8 cellular contexts compared by ENCODE assay signal in genomic region chr19:1875646-1876493, GRCh38. TPM values are rescaled to one million over a fixed set of nuclear protein-coding genes. Genes with fewer than 3 reads are reported as not detected.
A peak's percentile ranks its signal among the peaks of the same experiment; 100 is the strongest.
DNase-seq lines count a peak whose midpoint lies in the region; ATAC-seq lines count a peak whose summit lies in the region.

No MANE protein-coding gene starts in this region.

- H3K4me1 ChIP-seq in CD4-positive, CD25-positive, alpha-beta regulatory T cell (ENCODE audit: control insufficient read depth, insufficient read depth, low read length, poor library complexity, severe bottlenecking) = peaks cover 47% of the 10 kb centered on the region
- H3K4me1 ChIP-seq in effector memory CD4-positive, alpha-beta T cell (ENCODE audit: control insufficient read depth, insufficient read depth, low read length, poor library complexity, severe bottlenecking) = peaks cover 36% of the 10 kb centered on the region
- peaks cover 20% of the 10 kb centered on the region for H3K4me1 ChIP-seq in mesenchymal stem cell (ENCODE audit: control insufficient read depth, insufficient read depth, low read depth, low read length)

- H3K27ac ChIP-seq in CD4-positive, CD25-positive, alpha-beta regulatory T cell (ENCODE audit: insufficient read depth, low read length, poor library complexity, severe bottlenecking) = peak overlapping the region; percentile 93
- H3K27ac ChIP-seq in effector memory CD4-positive, alpha-beta T cell (ENCODE audit: insufficient read depth, low read length, poor library complexity, severe bottlenecking) = peak overlapping the region; percentile 90
- H3K27ac ChIP-seq in mesenchymal stem cell (ENCODE audit: low read length, poor library complexity, severe bottlenecking) = peak overlapping the region; percentile 17

- peak overlapping the region; percentile 11 to 96 for H2BK12ac ChIP-seq in mesenchymal stem cell (ENCODE audit: low read length in 2 of 2)

- peaks cover 0 to 5% (median 0%) of the 10 kb centered on the region in 7 donors for H3K9me3 Mint-ChIP-seq in CD4-positive, CD25-positive, alpha-beta regulatory T cell

- peaks cover 5 to 51% (median 16%) of the 10 kb centered on the region in 4 donors for H3K4me1 Mint-ChIP-seq in CD4-positive, CD25-positive, alpha-beta regulatory T cell

- peak overlapping the region; percentile 95 for H4K91ac ChIP-seq in mesenchymal stem cell (ENCODE audit: low read length)

- H3K36me3 ChIP-seq in CD4-positive, CD25-positive, alpha-beta regulatory T cell (ENCODE audit: control insufficient read depth, insufficient read depth, low read length) = peaks cover under 1% of the 10 kb centered on the region
- H3K36me3 ChIP-seq in effector memory CD4-positive, alpha-beta T cell (ENCODE audit: control insufficient read depth, insufficient read depth, low read length) = peaks cover 22% of the 10 kb centered on the region
- H3K36me3 ChIP-seq in mesenchymal stem cell (ENCODE audit: control insufficient read depth in 1 of 2, insufficient read depth in 2 of 2, low read depth in 1 of 2, low read length in 2 of 2) = peaks cover 5 to 50% of the 10 kb centered on the region in 2 experiments

- DNase-seq in CD4-positive, CD25-positive, alpha-beta regulatory T cell = peak; percentile 82 to 94 (median 86)
- peak; percentile 59 for DNase-seq in NCI-H82 treated with DMSO at 0.1 percent for 48 hours (lab: John Stamatoyannopoulos, UW; ENCODE audit: unreplicated experiment)
- peak; percentile 69 to 72 for DNase-seq in activated CD8-positive, alpha-beta memory T cell treated with anti-CD3 and anti-CD28 coated beads for 4 hours (ENCODE audit: low read depth in 2 of 2)
- peak; percentile 78 to 82 (median 78) for DNase-seq in effector memory CD4-positive, alpha-beta T cell
- DNase-seq in mesenchymal stem cell = peak; percentile 94
- peak; percentile 73 for DNase-seq in stimulated activated CD8-positive, alpha-beta memory T cell treated with anti-CD3 and anti-CD28 coated beads, Interleukin-12 subunit alpha, Interleukin-12 subunit beta, amount 100 ng/mL, for 24 hours (ENCODE audit: extremely low read depth)

- under 1% methylated on average over 84 of the region's 87 CpGs for WGBS in mesenchymal stem cell

- peak overlapping the region in 1 of 2 experiments; percentile 100 for H3K23ac ChIP-seq in mesenchymal stem cell (ENCODE audit: low read length in 2 of 2)

- peak overlapping the region; percentile 29 for H2BK15ac ChIP-seq in mesenchymal stem cell (ENCODE audit: low read depth, poor library complexity, severe bottlenecking)

- H3K4me3 ChIP-seq in CD4-positive, CD25-positive, alpha-beta regulatory T cell (ENCODE audit: low read depth, low read length) = peak overlapping the region; percentile 91
- H3K4me3 ChIP-seq in effector memory CD4-positive, alpha-beta T cell (ENCODE audit: insufficient read depth, low read depth, low read length, poor library complexity, severe bottlenecking) = peak overlapping the region; percentile 81
- peak overlapping the region; percentile 75 to 98 for H3K4me3 ChIP-seq in mesenchymal stem cell (ENCODE audit: insufficient read depth in 1 of 2, low read depth in 1 of 2, low read length in 2 of 2)

- H3K4me3 Mint-ChIP-seq in CD4-positive, CD25-positive, alpha-beta regulatory T cell = peak overlapping the region; percentile 90 to 98 (median 96)

- no peaks in the 10 kb centered on the region for H3K9me3 ChIP-seq in CD4-positive, CD25-positive, alpha-beta regulatory T cell (ENCODE audit: control insufficient read depth in 2 of 2, low read length in 2 of 2)
- H3K9me3 ChIP-seq in effector memory CD4-positive, alpha-beta T cell (ENCODE audit: control insufficient read depth, low read length) = no peaks in the 10 kb centered on the region
- H3K9me3 ChIP-seq in mesenchymal stem cell (ENCODE audit: control insufficient read depth, low read length) = no peaks in the 10 kb centered on the region

- peaks cover 5% of the 10 kb centered on the region for H3K27me3 Mint-ChIP-seq in CD4-positive, CD25-positive, alpha-beta regulatory T cell

- H2BK5ac ChIP-seq in mesenchymal stem cell (ENCODE audit: low read depth, low read length, poor library complexity, severe bottlenecking) = peak overlapping the region; percentile 36

- H3K9ac ChIP-seq in mesenchymal stem cell (ENCODE audit: low read length) = peak overlapping the region; percentile 98

- ATAC-seq in CD4-positive, CD25-positive, alpha-beta regulatory T cell (ENCODE audit: low read depth in 2 of 2) = peak; percentile 93 to 95
- ATAC-seq in GM19438 (IDR thresholded peaks at IDR 0.05; ENCODE audit: low read depth, unreplicated experiment) (peak; percentile 76), HG03575 (IDR thresholded peaks at IDR 0.05; ENCODE audit: extremely low read depth, insufficient number of reproducible peaks, low FRiP score, unreplicated experiment) (peak; percentile 45)

- H3K27me3 ChIP-seq in CD4-positive, CD25-positive, alpha-beta regulatory T cell (ENCODE audit: control insufficient read depth, insufficient read depth, low read length) = no peaks in the 10 kb centered on the region
- no peaks in the 10 kb centered on the region for H3K27me3 ChIP-seq in effector memory CD4-positive, alpha-beta T cell (replicated peaks; ENCODE audit: control insufficient read depth, insufficient read depth, low read length, poor library complexity, severe bottlenecking)
- H3K27me3 ChIP-seq in mesenchymal stem cell (ENCODE audit: control insufficient read depth in 1 of 2, insufficient read depth in 1 of 2, low read length in 2 of 2) = no peaks in the 10 kb centered on the region

- peak overlapping the region; percentile 64 for H2BK120ac ChIP-seq in mesenchymal stem cell (ENCODE audit: low read depth, low read length)

- peak overlapping the region; percentile 81 for H2AK5ac ChIP-seq in mesenchymal stem cell (ENCODE audit: low read length, severe bottlenecking)

- H3K4ac ChIP-seq in mesenchymal stem cell (ENCODE audit: low read depth in 1 of 2, low read length in 2 of 2) = peak overlapping the region; percentile 90

- peak overlapping the region in 1 of 2 experiments; percentile 85 for H3K14ac ChIP-seq in mesenchymal stem cell (ENCODE audit: low read length in 2 of 2)

- H3K36me3 Mint-ChIP-seq in CD4-positive, CD25-positive, alpha-beta regulatory T cell = peaks cover 4% of the 10 kb centered on the region

- peak overlapping the region; percentile 94 for H3K4me2 ChIP-seq in mesenchymal stem cell (ENCODE audit: low read length, poor library complexity, severe bottlenecking)

- peak overlapping the region; percentile 81 to 87 for H3K18ac ChIP-seq in mesenchymal stem cell (ENCODE audit: low read depth in 1 of 2, low read length in 2 of 2)

- H3K79me1 ChIP-seq in mesenchymal stem cell (replicated peaks; ENCODE audit: low read length, poor library complexity, severe bottlenecking) = peaks cover 29% of the 10 kb centered on the region

- peak overlapping the region; percentile 99 for H4K8ac ChIP-seq in mesenchymal stem cell (ENCODE audit: low read length)

- H2AFZ ChIP-seq in mesenchymal stem cell (ENCODE audit: low read depth, low read length) = peak overlapping the region; percentile 78

- peak overlapping the region; percentile 97 to 99 (median 97) for H3K27ac Mint-ChIP-seq in CD4-positive, CD25-positive, alpha-beta regulatory T cell

RNA-seq across cellular contexts. Expression of gene ABHD17A, which starts 9.4 kb away (rescaled TPM):
- 148 TPM for total RNA-seq in CD4-positive, CD25-positive, alpha-beta regulatory T cell
- polyA plus RNA-seq in CD4-positive, CD25-positive, alpha-beta regulatory T cell = 100 to 1,000 TPM; 139 to 202 (median 159) TPM
- polyA plus RNA-seq in mesenchymal stem cell (2013, experiment 1 of 2) = 60.5 TPM
- polyA plus RNA-seq in mesenchymal stem cell (2013, experiment 2 of 2) = 60.5 TPM

RNA-seq across cellular contexts. Expression of gene KLF16, which starts 12.5 kb away (rescaled TPM):
- total RNA-seq in CD4-positive, CD25-positive, alpha-beta regulatory T cell = 40.6 TPM
- polyA plus RNA-seq in CD4-positive, CD25-positive, alpha-beta regulatory T cell = under 1 TPM; 0.28 to 0.86 (median 0.59) TPM
- 25.8 TPM for polyA plus RNA-seq in mesenchymal stem cell (2013, experiment 1 of 2)
- polyA plus RNA-seq in mesenchymal stem cell (2013, experiment 2 of 2) = 28.0 TPM

RNA-seq across cellular contexts. Expression of gene REXO1, which starts 27.6 kb away (rescaled TPM):
- total RNA-seq in CD4-positive, CD25-positive, alpha-beta regulatory T cell = 103 TPM
- 1 to 10 TPM; 2.5 to 5.5 (median 3.6) TPM for polyA plus RNA-seq in CD4-positive, CD25-positive, alpha-beta regulatory T cell
- polyA plus RNA-seq in mesenchymal stem cell (2013, experiment 1 of 2) = 16.0 TPM
- 14.2 TPM for polyA plus RNA-seq in mesenchymal stem cell (2013, experiment 2 of 2)

RNA-seq across cellular contexts. Expression of gene ADAT3, which starts 29.3 kb away (rescaled TPM):
- 6.9 TPM for total RNA-seq in CD4-positive, CD25-positive, alpha-beta regulatory T cell
- 1 to 10 TPM; 4.4 to 8.8 (median 6.0) TPM for polyA plus RNA-seq in CD4-positive, CD25-positive, alpha-beta regulatory T cell
- polyA plus RNA-seq in mesenchymal stem cell (2013, experiment 1 of 2) = 4.9 TPM
- 4.9 TPM for polyA plus RNA-seq in mesenchymal stem cell (2013, experiment 2 of 2)

RNA-seq across cellular contexts. Expression of gene SCAMP4, which starts 29.3 kb away (rescaled TPM):
- 20.8 TPM for total RNA-seq in CD4-positive, CD25-positive, alpha-beta regulatory T cell
- 10 to 100 TPM in 2 of 4 donors, 1 to 10 TPM in 2; 8.2 to 20.3 (median 10.0) TPM for polyA plus RNA-seq in CD4-positive, CD25-positive, alpha-beta regulatory T cell
- 66.6 TPM for polyA plus RNA-seq in mesenchymal stem cell (2013, experiment 1 of 2)
- 67.9 TPM for polyA plus RNA-seq in mesenchymal stem cell (2013, experiment 2 of 2)

Comparison
In these comparisons a context has a peak if more than half of its experiments do, and no peak if none do; other contexts are left out.
1. Peak in every context shown above with its lines: DNase-seq, ATAC-seq, H3K4me3 ChIP-seq and H3K27ac ChIP-seq.
2. H3K27ac ChIP-seq: peak in every context shown above with its lines; median percentile 93 in CD4-positive, CD25-positive, alpha-beta regulatory T cell; 90 in effector memory CD4-positive, alpha-beta T cell; 17 in mesenchymal stem cell.